In genomic region chr10:69090687-69091450, GRCh38 we compare ENCODE assay signal across 8 cellular contexts. TPM values are rescaled to one million over a fixed set of nuclear protein-coding genes. Genes with fewer than 3 reads are reported as not detected.
A peak's percentile ranks its signal among the peaks of the same experiment; 100 is the strongest.
DNase-seq lines count a peak whose midpoint lies in the region; FAIRE-seq and TF ChIP-seq lines count a peak whose summit lies in the region.

No MANE protein-coding gene starts in this region.

- H3K4me3 ChIP-seq in GM12875 (ENCODE audit: low read depth, low read length) (peak overlapping the region; percentile 51), endothelial cell of umbilical vein (replicated peaks in 1 of 3; ENCODE audit: insufficient read depth in 1 of 3, low read depth in 1 of 3, low read length in 3 of 3) (peak overlapping the region in 2 of 3 experiments; percentile 22 to 61), skeletal muscle satellite cell (ENCODE audit: low read length) (peak overlapping the region; percentile 72)

- DNase-seq in RPMI7951 (ENCODE audit: low read depth), result peak; percentile 30
- peak; percentile 44 for DNase-seq in endothelial cell of umbilical vein (ENCODE audit: low read depth, low spot score)
- DNase-seq in foreskin melanocyte, result no peak
- DNase-seq in urothelium cell line (ENCODE audit: low spot score), result no peak
- no peak for DNase-seq in NAMALWA (ENCODE audit: low spot score)
- DNase-seq in activated CD4-positive, alpha-beta T cell treated with anti-CD3 and anti-CD28 coated beads for 4 hours, result no peak

- H3K36me3 ChIP-seq in endothelial cell of umbilical vein (ENCODE audit: control insufficient read depth in 2 of 2, extremely low read depth in 1 of 2, insufficient read depth in 2 of 2, low read length in 2 of 2) (no peaks in the 10 kb centered on the region), skeletal muscle satellite cell (ENCODE audit: insufficient read depth, low read length) (peaks cover 12% of the 10 kb centered on the region)

- peaks cover 44% of the 10 kb centered on the region for H3K4me1 ChIP-seq in endothelial cell of umbilical vein (ENCODE audit: control insufficient read depth, extremely low read depth, insufficient read depth, low read length)
- peaks cover 45% of the 10 kb centered on the region for H3K4me1 ChIP-seq in skeletal muscle satellite cell (ENCODE audit: control insufficient read depth, insufficient read depth, low read length)

- no TSS peak for BruUV-seq in endothelial cell of umbilical vein (replicated peaks; lab: Mats Ljungman, UMichigan)

- TF ChIP-seq CTCF in GM12875 (IDR thresholded peaks at IDR 0.05; ENCODE audit: borderline replicate concordance, insufficient read depth, low read depth, low read length) (no peak), endothelial cell of umbilical vein (IDR thresholded peaks at IDR 0.05; ENCODE audit: extremely low read depth in 1 of 2, insufficient read depth in 1 of 2, low read depth in 1 of 2, low read length in 2 of 2) (no peak)

- FAIRE-seq in endothelial cell of umbilical vein (lab: Jason Lieb, UNC) (peak; percentile 4), urothelium cell line (lab: Jason Lieb, UNC) (no peak)

- no peaks in the 10 kb centered on the region for H3K9me1 ChIP-seq in endothelial cell of umbilical vein (replicated peaks; ENCODE audit: control insufficient read depth, extremely low read depth, insufficient read depth, low read length)

- no peak for TF ChIP-seq POLR2A in endothelial cell of umbilical vein (IDR thresholded peaks at IDR 0.05; ENCODE audit: low read depth, low read length)

- H3K9ac ChIP-seq in endothelial cell of umbilical vein (replicated peaks; ENCODE audit: extremely low read depth, insufficient read depth, low read length) (peak overlapping the region; percentile 99), skeletal muscle satellite cell (ENCODE audit: low read depth, low read length) (peak overlapping the region; percentile 5)

- H3K9me3 ChIP-seq in endothelial cell of umbilical vein (replicated peaks; ENCODE audit: control insufficient read depth, insufficient read depth, low read length), result no peaks in the 10 kb centered on the region
- H3K9me3 ChIP-seq in skeletal muscle satellite cell (replicated peaks; ENCODE audit: low read length), result no peaks in the 10 kb centered on the region

- dilution Hi-C loops in endothelial cell of umbilical vein (cut with MboI; ENCODE audit: extremely low pct_ligation_motif_present, low sequenced_read_pairs), result no loop called here

- H3K27me3 ChIP-seq in endothelial cell of umbilical vein (ENCODE audit: control insufficient read depth in 2 of 2, insufficient read depth in 2 of 2, low read length in 2 of 2) (no peaks in the 10 kb centered on the region), skeletal muscle satellite cell (ENCODE audit: control insufficient read depth, insufficient read depth, low read length) (no peaks in the 10 kb centered on the region)

- H3K27ac ChIP-seq in endothelial cell of umbilical vein (ENCODE audit: insufficient read depth, low read depth, low read length), result peak overlapping the region; percentile 96

- CTCF ChIA-PET in endothelial cell of umbilical vein (lab: Charles Lee), result interaction anchor here (0.7 to 11.1 kb wide), 4 partner anchors 79 to 110 kb away, joined by 3 to 298 read pairs (median 6); no protein-coding TSS in a partner anchor

- no peak overlapping the region for H2AFZ ChIP-seq in endothelial cell of umbilical vein (ENCODE audit: low read depth, low read length)

- H4K20me1 ChIP-seq in endothelial cell of umbilical vein (replicated peaks; ENCODE audit: control insufficient read depth, extremely low read depth, insufficient read depth, low read length), result no peaks in the 10 kb centered on the region

- H3K4me2 ChIP-seq in endothelial cell of umbilical vein (ENCODE audit: insufficient read depth, low read length), result peak overlapping the region; percentile 86
- H3K4me2 ChIP-seq in skeletal muscle satellite cell (ENCODE audit: low read length), result peak overlapping the region; percentile 72

- H3K79me2 ChIP-seq in endothelial cell of umbilical vein (ENCODE audit: control insufficient read depth, insufficient read depth, low read length), result peaks cover 87% of the 10 kb centered on the region

- POLR2A ChIA-PET in endothelial cell of umbilical vein (lab: Charles Lee), result no interaction called here

- intact Hi-C loops in endothelial cell of umbilical vein (cut with micrococcal nuclease), result loop anchor here (1.0 to 2.0 kb wide), 2 partner anchors 79 to 126 kb away; no protein-coding TSS in a partner anchor

TF ChIP-seq in endothelial cell of umbilical vein, 7 proteins besides CTCF, POLR2A, EP300 and RAD21:
- TF ChIP-seq GATA2 (IDR thresholded peaks at IDR 0.05; ENCODE audit: insufficient read depth, insufficient read length, low read depth, low read length), result no peak
- no peak for TF ChIP-seq EZH2 (IDR thresholded peaks at IDR 0.05; ENCODE audit: borderline replicate concordance, low read depth, low read length, severe bottlenecking)

RNA-seq across cellular contexts. Expression of gene SRGN, which starts 3.0 kb away (rescaled TPM):
- total RNA-seq in RPMI7951 (2014; rRNA removed; shearing (Covaris generic)), result 333 and 345 TPM in 2 replicates
- total RNA-seq in endothelial cell of umbilical vein, result 433 and 450 TPM in 2 replicates
- 331 and 384 TPM in 2 replicates for polyA plus RNA-seq in endothelial cell of umbilical vein
- polyA plus RNA-seq in endothelial cell of umbilical vein (2011; cell fraction: cytosol; rRNA removed), result 508 and 539 TPM in 2 replicates
- 158 and 239 TPM in 2 replicates for polyA plus RNA-seq in endothelial cell of umbilical vein (2011; cell fraction: nucleus; rRNA removed)
- 819 and 1,078 TPM in 2 replicates for polyA plus RNA-seq in endothelial cell of umbilical vein (2012)
- 297 and 324 TPM in 2 replicates for polyA minus RNA-seq in endothelial cell of umbilical vein
- 1.3 TPM for polyA minus RNA-seq in endothelial cell of umbilical vein (2011; cell fraction: cytosol; rRNA and poly(A)+ RNA removed)
- 49.0 and 69.0 TPM in 2 replicates for polyA minus RNA-seq in endothelial cell of umbilical vein (2011; cell fraction: nucleus; rRNA and poly(A)+ RNA removed)
- total RNA-seq in skeletal muscle satellite cell (2012; rRNA removed), result 183 and 286 TPM in 2 replicates

RNA-seq across cellular contexts. Expression of gene VPS26A, which starts 33.1 kb away (rescaled TPM):
- total RNA-seq in RPMI7951 (2014; rRNA removed; shearing (Covaris generic)), result 38.5 and 46.7 TPM in 2 replicates
- 55.8 and 60.3 TPM in 2 replicates for total RNA-seq in endothelial cell of umbilical vein
- 8.7 and 11.7 TPM in 2 replicates for polyA plus RNA-seq in endothelial cell of umbilical vein
- polyA plus RNA-seq in endothelial cell of umbilical vein (2011; cell fraction: cytosol; rRNA removed), result 16.3 and 16.7 TPM in 2 replicates
- polyA plus RNA-seq in endothelial cell of umbilical vein (2011; cell fraction: nucleus; rRNA removed), result 9.4 and 12.2 TPM in 2 replicates
- 54.6 and 75.6 TPM in 2 replicates for polyA plus RNA-seq in endothelial cell of umbilical vein (2012)
- 6.1 TPM in 2 replicates for polyA minus RNA-seq in endothelial cell of umbilical vein
- polyA minus RNA-seq in endothelial cell of umbilical vein (2011; cell fraction: cytosol; rRNA and poly(A)+ RNA removed), result 12.9 TPM
- polyA minus RNA-seq in endothelial cell of umbilical vein (2011; cell fraction: nucleus; rRNA and poly(A)+ RNA removed), result 5.5 and 5.8 TPM in 2 replicates
- 19.0 and 32.7 TPM in 2 replicates for total RNA-seq in skeletal muscle satellite cell (2012; rRNA removed)

Comparison
In these comparisons a context has a peak if more than half of its experiments do, and no peak if none do; other contexts are left out.
1. DNase-seq: peak in RPMI7951 (single experiment) and endothelial cell of umbilical vein (single experiment); none in foreskin melanocyte (single experiment), urothelium cell line (single experiment), NAMALWA (single experiment) and activated CD4-positive, alpha-beta T cell treated with anti-CD3 and anti-CD28 coated beads for 4 hours (0 of 2).
2. Peak in every context shown above with its lines, with median percentiles within 50 percentile points of each other: H3K4me3 ChIP-seq.